ENCODE assay signal across 8 cellular contexts in genomic region chr15:40344631-40345120, GRCh38.
DNase-seq lines count a peak whose midpoint lies in the region; ATAC-seq, FAIRE-seq and TF ChIP-seq lines count a peak whose summit lies in the region.

No MANE protein-coding gene starts in this region.

- peak; percentile 85 for FAIRE-seq in HTR-8/SVneo (lab: Jason Lieb, UNC)

- intact Hi-C loops in posterior cingulate gyrus (cut with DNase I): loop anchor here (5.0 kb wide), 1 partner anchor 63 kb away; the partner anchor contains the start of gene IVD

- DNase-seq in DMS79 (lab: John Stamatoyannopoulos, UW) (peak; percentile 13), HTR-8/SVneo (ENCODE audit: insufficient read length, low spot score) (peak; percentile 81), RWPE2 (ENCODE audit: low spot score) (peak; percentile 77), foreskin fibroblast (peak; percentile 60 to 83), posterior cingulate gyrus (peak in 9 of 10 donors; percentile 68 to 96 (median 75))
- peak; percentile 47 for DNase-seq in activated effector memory CD4-positive, alpha-beta T cell treated with Interleukin-2 at 50 U/mL for 16 hours

- peak; percentile 99 for TF ChIP-seq CTCF in RWPE2 (IDR thresholded peaks at IDR 0.05; ENCODE audit: poor library complexity, severe bottlenecking)
- peak; percentile 79 for TF ChIP-seq CTCF in foreskin fibroblast (IDR thresholded peaks at IDR 0.05; ENCODE audit: low read depth, low read length)

- H3K27ac ChIP-seq in RWPE2 (ENCODE audit: poor library complexity, severe bottlenecking): peak overlapping the region; percentile 97

- H3K27me3 ChIP-seq in RWPE2 (ENCODE audit: insufficient read depth, poor library complexity, severe bottlenecking): no peaks in the 10 kb centered on the region

- H3K4me3 ChIP-seq in RWPE2 (ENCODE audit: severe bottlenecking) (no peak overlapping the region), foreskin fibroblast (ENCODE audit: low read depth in 1 of 2, low read length in 2 of 2) (no peak overlapping the region)

- H3K36me3 ChIP-seq in RWPE2 (ENCODE audit: low read depth): no peaks in the 10 kb centered on the region

- ATAC-seq in RWPE2 (ENCODE audit: low read depth) (no peak), HG02642 (IDR thresholded peaks at IDR 0.05; ENCODE audit: poor library complexity, unreplicated experiment) (no peak), HG03571 (IDR thresholded peaks at IDR 0.05; ENCODE audit: unreplicated experiment) (no peak)

- peaks cover 41% of the 10 kb centered on the region for H3K4me1 ChIP-seq in RWPE2 (ENCODE audit: insufficient read depth, poor library complexity, severe bottlenecking)

- no peaks in the 10 kb centered on the region for H3K9me3 ChIP-seq in RWPE2 (ENCODE audit: severe bottlenecking)

Comparison
In these comparisons a context has a peak if more than half of its experiments do, and no peak if none do; other contexts are left out.
1. DNase-seq: peak in every context shown above with its lines; median percentile 81 in HTR-8/SVneo; 77 in RWPE2; 75 in posterior cingulate gyrus; 72 in foreskin fibroblast; 47 in activated effector memory CD4-positive, alpha-beta T cell treated with Interleukin-2 at 50 U/mL for 16 hours; 13 in DMS79.